ENCODE assay signal across 8 cellular contexts in the genomic region with DNA sequence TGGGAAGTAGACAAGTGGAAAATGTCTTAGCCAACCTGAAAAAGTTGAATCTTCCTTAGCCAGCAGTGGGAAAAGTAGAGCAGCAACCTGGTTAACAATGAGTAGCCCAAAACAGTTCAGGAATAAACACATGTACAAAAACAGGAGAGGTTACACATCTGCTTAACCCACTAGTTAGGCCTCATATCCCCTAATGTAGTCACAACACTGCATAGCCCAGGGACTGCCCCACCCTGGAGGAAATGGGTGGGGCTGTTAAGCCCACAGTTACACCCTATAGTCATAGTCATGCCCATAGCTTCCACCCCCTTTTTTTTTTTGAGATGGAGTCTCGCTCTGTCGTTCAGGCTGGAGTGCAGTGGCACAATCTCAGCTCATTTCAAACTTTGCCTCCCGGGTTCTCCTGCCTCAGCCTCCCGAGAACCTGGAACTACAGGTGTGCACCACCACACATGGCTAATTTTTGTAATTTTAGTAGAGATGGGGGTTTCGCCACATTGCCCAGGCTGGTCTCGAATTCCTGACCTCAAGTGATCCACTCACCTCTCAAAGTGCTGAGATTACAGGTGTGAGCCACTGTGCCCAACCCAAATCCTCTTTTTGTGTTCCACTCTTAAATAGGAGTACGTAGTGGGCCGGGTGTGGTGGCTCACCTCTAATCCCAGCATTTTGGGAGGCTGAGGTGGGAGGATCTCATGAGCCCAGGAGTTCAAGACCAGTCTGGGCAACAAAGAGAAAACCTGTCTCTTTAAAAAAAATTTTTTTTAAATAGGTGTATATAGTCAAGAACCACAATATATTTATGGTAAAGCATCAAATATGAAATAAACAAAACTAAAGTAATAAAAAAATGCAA. TPM values are rescaled to one million over a fixed set of nuclear protein-coding genes. Genes with fewer than 3 reads are reported as not detected.
DNase-seq lines count a peak whose midpoint lies in the region; ATAC-seq and TF ChIP-seq lines count a peak whose summit lies in the region.

No MANE protein-coding gene starts in this region.

- TF ChIP-seq POLR2A in right lobe of liver (IDR thresholded peaks at IDR 0.05), result no peak
- no peak for TF ChIP-seq POLR2A in stomach (IDR thresholded peaks at IDR 0.05)

- H3K27ac Mint-ChIP-seq in activated naive CD4-positive, alpha-beta T cell treated with anti-CD3 and anti-CD28 coated beads for 36 hours, result peak overlapping the region; percentile 94

- H3K36me3 ChIP-seq in Panc1 (ENCODE audit: control insufficient read depth, insufficient read depth, low read length), result no peaks in the 10 kb centered on the region
- H3K36me3 ChIP-seq in right lobe of liver, result no peaks in the 10 kb centered on the region
- peaks cover 0 to 1% (median 0%) of the 10 kb centered on the region in 4 donors for H3K36me3 ChIP-seq in stomach

- ATAC-seq in GM18517 (IDR thresholded peaks at IDR 0.05; ENCODE audit: unreplicated experiment) (peak; percentile 72), HG02798 (IDR thresholded peaks at IDR 0.05; ENCODE audit: poor library complexity, unreplicated experiment) (peak; percentile 84), Panc1 (peak; percentile 70; the same call in 1 of the 2 replicates), right lobe of liver (peak; percentile 13 to 42 (median 29))

- no TSS peak for BruUV-seq in Panc1 (replicated peaks; lab: Mats Ljungman, UMichigan)

- WGBS in right lobe of liver (ENCODE audit: insufficient coverage, low coverage, low lambda C conversion rate, missing lambda C conversion rate), result 58% methylated on average over 6 of the region's 8 CpGs
- WGBS in stomach, 5 donors, result 72 to 86% (median 84%) methylated on average over 8 of the region's 8 CpGs

- no peaks in the 10 kb centered on the region for H3K9me3 Mint-ChIP-seq in activated naive CD4-positive, alpha-beta T cell treated with anti-CD3 and anti-CD28 coated beads for 36 hours

- peaks cover 3% of the 10 kb centered on the region for H3K36me3 Mint-ChIP-seq in activated naive CD4-positive, alpha-beta T cell treated with anti-CD3 and anti-CD28 coated beads for 36 hours (ENCODE audit: low read depth)

- H3K4me3 ChIP-seq in Panc1 (ENCODE audit: low read depth in 2 of 2, low read length in 2 of 2), result no peak overlapping the region
- no peak overlapping the region for H3K4me3 ChIP-seq in right lobe of liver
- no peak overlapping the region for H3K4me3 ChIP-seq in stomach

- no peak for TF ChIP-seq EP300 in stomach (IDR thresholded peaks at IDR 0.05)

- H3K9me3 ChIP-seq in Panc1 (ENCODE audit: control insufficient read depth, insufficient read depth, low read depth, low read length), result no peaks in the 10 kb centered on the region
- no peaks in the 10 kb centered on the region for H3K9me3 ChIP-seq in right lobe of liver
- H3K9me3 ChIP-seq in stomach, result no peaks in the 10 kb centered on the region

- H3K27me3 ChIP-seq in Panc1 (ENCODE audit: control insufficient read depth, insufficient read depth, low read length) (no peaks in the 10 kb centered on the region), right lobe of liver (no peaks in the 10 kb centered on the region), stomach (no peaks in the 10 kb centered on the region)

- DNase-seq in Panc1 (ENCODE audit: low read depth, low spot score), result no peak
- DNase-seq in activated naive CD4-positive, alpha-beta T cell treated with anti-CD3 and anti-CD28 coated beads for 36 hours, result peak; percentile 88
- DNase-seq in right lobe of liver, result no peak
- no peak for DNase-seq in stomach
- no peak for DNase-seq in NCI-H748 treated with DMSO at 0.1 percent for 48 hours (lab: John Stamatoyannopoulos, UW)
- no peak for DNase-seq in KBM-7

- H3K4me3 Mint-ChIP-seq in activated naive CD4-positive, alpha-beta T cell treated with anti-CD3 and anti-CD28 coated beads for 36 hours, result peak overlapping the region; percentile 70

- no peak for TF ChIP-seq CTCF in Panc1 (IDR thresholded peaks at IDR 0.05)
- no peak for TF ChIP-seq CTCF in right lobe of liver (IDR thresholded peaks at IDR 0.05)
- no peak for TF ChIP-seq CTCF in stomach (IDR thresholded peaks at IDR 0.05)

- in situ Hi-C loops in Panc1 (cut with HindIII; ENCODE audit: low pct_unique_long_range_greater_than_20kb, low sequenced_read_pairs) (no loop called here), KBM-7 (cut with MboI; ENCODE audit: low pct_unique_long_range_greater_than_20kb, low sequenced_read_pairs) (no loop called here)

- no peaks in the 10 kb centered on the region for H3K27me3 Mint-ChIP-seq in activated naive CD4-positive, alpha-beta T cell treated with anti-CD3 and anti-CD28 coated beads for 36 hours (ENCODE audit: low read depth)

- intact Hi-C loops in Panc1 (cut with micrococcal nuclease; ENCODE audit: unreplicated experiment), result no loop called here
- intact Hi-C loops in activated naive CD4-positive, alpha-beta T cell treated with anti-CD3 and anti-CD28 coated beads for 36 hours (cut with micrococcal nuclease), result loop anchor here (1.0 kb wide), 4 partner anchors 8 to 240 kb away; no protein-coding TSS in a partner anchor
- intact Hi-C loops in right lobe of liver (cut with DNase I), result no loop called here
- intact Hi-C loops in stomach (cut with DNase I; ENCODE audit: low total_unique reads), result no loop called here

- CTCF ChIA-PET in Panc1 (lab: Charles Lee), result no interaction called here
- CTCF ChIA-PET in activated naive CD4-positive, alpha-beta T cell treated with anti-CD3 and anti-CD28 coated beads for 36 hours (lab: Charles Lee), result interaction anchor here (1.6 kb wide), 1 partner anchor 15 kb away, joined by 6 read pairs; no protein-coding TSS in a partner anchor

- H3K4me1 Mint-ChIP-seq in activated naive CD4-positive, alpha-beta T cell treated with anti-CD3 and anti-CD28 coated beads for 36 hours (ENCODE audit: low read depth), result peaks cover 54% of the 10 kb centered on the region

- H3K4me1 ChIP-seq in Panc1 (ENCODE audit: control insufficient read depth, insufficient read depth, low read length) (peaks cover 3% of the 10 kb centered on the region; the same call in 1 of the 2 replicates), right lobe of liver (peaks cover 0 to 74% (median 35%) of the 10 kb centered on the region in 4 donors), stomach (peaks cover 42 to 65% (median 53%) of the 10 kb centered on the region in 4 donors)

- POLR2A ChIA-PET in Panc1 (lab: Charles Lee), result interaction anchor here (0.7 kb wide), 1 partner anchor 206 kb away, joined by 3 read pairs; a partner anchor contains a TSS

- H3K27ac ChIP-seq in Panc1 (ENCODE audit: low read length) (no peak overlapping the region), right lobe of liver (peak overlapping the region; percentile 38 to 56 (median 46)), stomach (peak overlapping the region in 4 of 5 donors; percentile 45 to 80 (median 58))

RNA-seq across cellular contexts. Expression of a gene that starts 24.5 kb away (rescaled TPM):
- total RNA-seq in Panc1 (2021; ENCODE audit: unreplicated experiment), result 62.8 TPM
- 40.5 TPM for polyA plus RNA-seq in Panc1 (2012; ENCODE audit: insufficient read length)
- total RNA-seq in activated naive CD4-positive, alpha-beta T cell treated with anti-CD3 and anti-CD28 coated beads for 36 hours, result 10 to 100 TPM; 51.4 to 53.3 TPM
- 10 to 100 TPM; 55.5 to 89.1 (median 67.1) TPM for total RNA-seq in right lobe of liver
- total RNA-seq in stomach, result 10 to 100 TPM; 27.4 to 89.3 (median 45.2) TPM
- 10 to 100 TPM; 27.0 to 44.7 (median 40.6) TPM for polyA plus RNA-seq in stomach

Comparison
In these comparisons a context has a peak if more than half of its experiments do, and no peak if none do; other contexts are left out.
1. ATAC-seq: peak in every context shown above with its lines; median percentile 84 in HG02798; 72 in GM18517; 70 in Panc1; 29 in right lobe of liver.